Comparison of ENCODE assay signal across 10 cellular contexts in genomic region chrX:12567857-12568256, GRCh38.
A peak's percentile ranks its signal among the peaks of the same experiment; 100 is the strongest.
DNase-seq lines count a peak whose midpoint lies in the region; ATAC-seq and TF ChIP-seq lines count a peak whose summit lies in the region.
"Had no signal": no experiment of that assay in that cellular context is flagged by ENCODE, and none has a peak within 500 bp of the region (broad histone marks: within the 10 kb centered on the region; RNA-seq: fewer than 3 reads in every experiment).

No MANE protein-coding gene starts in this region.

- H4K8ac ChIP-seq in neuronal stem cell (ENCODE audit: low read depth, low read length): no peak overlapping the region

- no peak overlapping the region for H2AK5ac ChIP-seq in neuronal stem cell (ENCODE audit: low read depth, low read length)

- no peaks in the 10 kb centered on the region for H3K79me1 ChIP-seq in neuronal stem cell (ENCODE audit: low read depth, low read length)

- no peak for ATAC-seq in GM19035 (IDR thresholded peaks at IDR 0.05; ENCODE audit: unreplicated experiment)
- ATAC-seq: left lung had no signal

- H4K20me1 ChIP-seq in mammary epithelial cell (ENCODE audit: insufficient read depth, low read length) (no peaks in the 10 kb centered on the region), osteoblast (ENCODE audit: insufficient read depth, low read length) (no peaks in the 10 kb centered on the region)

- dilution Hi-C loops in mammary epithelial cell (cut with HindIII; ENCODE audit: low sequenced_read_pairs): no loop called here

- H3K23ac ChIP-seq in neuronal stem cell (ENCODE audit: low read depth, low read length, poor library complexity): no peak overlapping the region

- H4K91ac ChIP-seq in neuronal stem cell (ENCODE audit: low read depth, low read length, poor library complexity): no peak overlapping the region

- in situ Hi-C loops in mammary epithelial cell (cut with MboI; ENCODE audit: low sequenced_read_pairs in 2 of 2): no loop called here

- no peak overlapping the region for H3K4ac ChIP-seq in neuronal stem cell (ENCODE audit: low read length)

- H2BK120ac ChIP-seq in neuronal stem cell (ENCODE audit: low read depth, low read length): no peak overlapping the region

- H3K9me3 ChIP-seq in mammary epithelial cell (replicated peaks; ENCODE audit: insufficient read depth, low read length) (peaks cover 4% of the 10 kb centered on the region), osteoblast (ENCODE audit: low read depth, low read length) (no peaks in the 10 kb centered on the region), neuronal stem cell (replicated peaks in 1 of 2; ENCODE audit: control insufficient read depth in 2 of 2, insufficient read depth in 1 of 2, low read depth in 1 of 2, low read length in 2 of 2) (no peaks in the 10 kb centered on the region)
- H3K9me3 ChIP-seq: left lung had no signal

- DNase-seq in GM10248 (ENCODE audit: extremely low spot score) (peak; percentile 13), LNCaP clone FGC (ENCODE audit: low read depth) (no peak), mammary epithelial cell (no peak), osteoblast (ENCODE audit: insufficient read length, low spot score, missing footprints) (no peak), neuronal stem cell (ENCODE audit: low spot score) (no peak), SHP77 treated with DMSO at 0.1 percent for 48 hours (lab: John Stamatoyannopoulos, UW) (no peak)
- DNase-seq: GOT3, left lung, NCI-H2029 had no signal

- no peaks in the 10 kb centered on the region for H3K27me3 ChIP-seq in mammary epithelial cell (ENCODE audit: insufficient read depth, low read length)
- no peaks in the 10 kb centered on the region for H3K27me3 ChIP-seq in osteoblast (ENCODE audit: insufficient read depth, low read length)
- no peaks in the 10 kb centered on the region for H3K27me3 ChIP-seq in neuronal stem cell (ENCODE audit: control insufficient read depth in 3 of 3, insufficient read depth in 3 of 3, low read depth in 1 of 3, low read length in 3 of 3)

- BruUV-seq in mammary epithelial cell (replicated peaks; lab: Mats Ljungman, UMichigan): no TSS peak

- no peak overlapping the region for H3K18ac ChIP-seq in neuronal stem cell (ENCODE audit: low read length)

- no peak overlapping the region for H3K4me2 ChIP-seq in mammary epithelial cell (ENCODE audit: insufficient read depth, low read depth, low read length)
- H3K4me2 ChIP-seq in osteoblast (ENCODE audit: insufficient read depth, low read length): no peak overlapping the region
- H3K4me2 ChIP-seq in neuronal stem cell (ENCODE audit: insufficient read depth, low read length, poor library complexity, severe bottlenecking): no peak overlapping the region

- no peak overlapping the region for H2BK5ac ChIP-seq in neuronal stem cell (ENCODE audit: low read length)

- 19% methylated on average over 2 of the region's 2 CpGs for WGBS in mammary epithelial cell (ENCODE audit: low coverage, missing lambda C conversion rate)
- WGBS in neuronal stem cell (ENCODE audit: extremely low coverage in 2 of 2, insufficient read length in 2 of 2, insufficient replicate concordance in 1 of 2), 2 donors: no CpG with 5 or more reads among the region's 2 CpGs

- H2BK12ac ChIP-seq in neuronal stem cell (ENCODE audit: low read length): no peak overlapping the region

- CTCF ChIA-PET in GM10248 (lab: Yijun Ruan, JAX): interaction anchor here (1.8 kb wide), 1 partner anchor 487 kb away, joined by 4 read pairs; no protein-coding TSS in a partner anchor
- CTCF ChIA-PET in mammary epithelial cell (lab: Charles Lee; ENCODE audit: low non-redundant PET): no interaction called here

- peaks cover 5% of the 10 kb centered on the region for H3K4me1 ChIP-seq in mammary epithelial cell (ENCODE audit: insufficient read depth, low read length)
- no peaks in the 10 kb centered on the region for H3K4me1 ChIP-seq in osteoblast (ENCODE audit: insufficient read depth, low read length)
- no peaks in the 10 kb centered on the region for H3K4me1 ChIP-seq in neuronal stem cell (ENCODE audit: control insufficient read depth in 2 of 2, insufficient read depth in 1 of 2, low read depth in 1 of 2, low read length in 2 of 2)
- H3K4me1 ChIP-seq: left lung had no signal

- no peak overlapping the region for H3K9ac ChIP-seq in mammary epithelial cell (ENCODE audit: insufficient read depth, low read length)
- H3K9ac ChIP-seq in neuronal stem cell (ENCODE audit: low read depth, low read length, poor library complexity): no peak overlapping the region

- H3K27ac ChIP-seq in mammary epithelial cell (ENCODE audit: insufficient read depth, low read depth, low read length) (no peak overlapping the region), osteoblast (ENCODE audit: low read depth, low read length) (no peak overlapping the region), neuronal stem cell (replicated peaks; ENCODE audit: low read length) (no peak overlapping the region)
- H3K27ac ChIP-seq: left lung had no signal

- H2BK15ac ChIP-seq in neuronal stem cell (ENCODE audit: low read length): no peak overlapping the region

- H3K14ac ChIP-seq in neuronal stem cell (ENCODE audit: low read length): no peak overlapping the region

- intact Hi-C loops in mammary epithelial cell (cut with micrococcal nuclease): loop anchor here (1.0 to 10.0 kb wide), 5 partner anchors 121 to 488 kb away; partner anchors contain the start of gene FRMPD4

- H2AFZ ChIP-seq in mammary epithelial cell (ENCODE audit: low read depth, low read length) (no peak overlapping the region), osteoblast (ENCODE audit: low read length) (no peak overlapping the region), neuronal stem cell (ENCODE audit: low read length) (no peak overlapping the region)

- H3K4me3 ChIP-seq in LNCaP clone FGC (ENCODE audit: low read depth, low read length) (no peak overlapping the region), mammary epithelial cell (replicated peaks in 1 of 3; ENCODE audit: insufficient read depth in 1 of 3, low read depth in 2 of 3, low read length in 3 of 3) (no peak overlapping the region), osteoblast (ENCODE audit: insufficient read depth, low read length) (no peak overlapping the region), neuronal stem cell (ENCODE audit: low read length in 2 of 2) (no peak overlapping the region)
- H3K4me3 ChIP-seq: left lung had no signal

- TF ChIP-seq CTCF in GM10248 (IDR thresholded peaks at IDR 0.05; ENCODE audit: control extremely low read depth, extremely low read depth, low read depth, missing control alignments): peak; percentile 46
- peak; percentile 36 for TF ChIP-seq CTCF in LNCaP clone FGC (IDR thresholded peaks at IDR 0.05; ENCODE audit: control insufficient read depth, extremely low read depth, insufficient read depth)
- TF ChIP-seq CTCF in mammary epithelial cell (conservative IDR thresholded peaks at IDR 0.05 in 1 of 2, IDR thresholded peaks at IDR 0.05 in 1 of 2; ENCODE audit: extremely low read depth in 1 of 2, insufficient read depth in 1 of 2, low read depth in 1 of 2, low read length in 2 of 2): peak; percentile 77 to 89
- peak; percentile 68 for TF ChIP-seq CTCF in osteoblast (IDR thresholded peaks at IDR 0.05; ENCODE audit: extremely low read depth, low read depth, low read length)

- POLR2A ChIA-PET in GM10248 (lab: Yijun Ruan, JAX): no interaction called here

- H3K36me3 ChIP-seq in mammary epithelial cell (ENCODE audit: insufficient read depth, low read length): no peaks in the 10 kb centered on the region
- no peaks in the 10 kb centered on the region for H3K36me3 ChIP-seq in osteoblast (ENCODE audit: insufficient read depth, low read length)
- no peaks in the 10 kb centered on the region for H3K36me3 ChIP-seq in neuronal stem cell (replicated peaks in 1 of 2; ENCODE audit: control insufficient read depth in 2 of 2, insufficient read depth in 2 of 2, low read length in 2 of 2)
- H3K36me3 ChIP-seq: left lung had no signal

- H3K79me2 ChIP-seq in mammary epithelial cell (ENCODE audit: insufficient read depth, low read length) (no peaks in the 10 kb centered on the region), osteoblast (ENCODE audit: insufficient read depth, low read length) (no peaks in the 10 kb centered on the region)
